Comparison of ENCODE assay signal across 9 cellular contexts in genomic region chr20:44309763-44310663, GRCh38. TPM values are rescaled to one million over a fixed set of nuclear protein-coding genes. Genes with fewer than 3 reads are reported as not detected.
DNase-seq lines count a peak whose midpoint lies in the region; ATAC-seq, FAIRE-seq and TF ChIP-seq lines count a peak whose summit lies in the region.
"Had no signal": no experiment of that assay in that cellular context is flagged by ENCODE, and none has a peak within 500 bp of the region (broad histone marks: within the 10 kb centered on the region; RNA-seq: fewer than 3 reads in every experiment).

No MANE protein-coding gene starts in this region.

- no peak for TF ChIP-seq RAD21 in GM12878 (IDR thresholded peaks at IDR 0.05; ENCODE audit: insufficient read depth, low read depth, low read length)

- WGBS in GM12878 (ENCODE audit: insufficient coverage, insufficient replicate concordance, low lambda C conversion rate, missing lambda C conversion rate), result 16% methylated on average over 17 of the region's 17 CpGs
- 18% methylated on average over 17 of the region's 17 CpGs for WGBS in smooth muscle cell (ENCODE audit: low lambda C conversion rate)

- ATAC-seq in GM12878 (peak; percentile 8; the same call in 2 of the 3 replicates), HG03457 (IDR thresholded peaks at IDR 0.05; ENCODE audit: unreplicated experiment) (no peak)

- no peak for TF ChIP-seq CTCF in LNCaP clone FGC (IDR thresholded peaks at IDR 0.05; ENCODE audit: control insufficient read depth, extremely low read depth, insufficient read depth)
- TF ChIP-seq CTCF in GM12878 (IDR thresholded peaks at IDR 0.05 in 2 of 3, conservative IDR thresholded peaks at IDR 0.05 in 1 of 3; ENCODE audit: control insufficient read depth in 2 of 3, extremely low read depth in 1 of 3, insufficient read depth in 1 of 3, low read depth in 3 of 3, low read length in 3 of 3), result no peak
- no peak for TF ChIP-seq CTCF in smooth muscle cell (IDR thresholded peaks at IDR 0.05; ENCODE audit: borderline replicate concordance, insufficient read depth, poor library complexity, severe bottlenecking)

- POLR2A ChIA-PET in GM12878 (lab: Charles Lee), result no interaction called here

- TSS peak; percentile 68 for BruUV-seq in GM12878 (replicated peaks; lab: Mats Ljungman, UMichigan)

- H3K9me3 ChIP-seq in GM12878 (replicated peaks; ENCODE audit: control insufficient read depth, insufficient read depth, low read length) (no peaks in the 10 kb centered on the region), iPS-20b (ENCODE audit: insufficient read depth, low read depth, low read length) (no peaks in the 10 kb centered on the region), smooth muscle cell (replicated peaks; ENCODE audit: low read depth) (no peaks in the 10 kb centered on the region)

- peak overlapping the region; percentile 97 for H2AFZ ChIP-seq in GM12878 (ENCODE audit: control insufficient read depth, low read depth, low read length)
- H2AFZ ChIP-seq in smooth muscle cell (ENCODE audit: low read depth), result peak overlapping the region; percentile 81

- no peaks in the 10 kb centered on the region for H3F3A ChIP-seq in smooth muscle cell (ENCODE audit: low read depth)

- peak overlapping the region; percentile 95 for H3K4me3 ChIP-seq in LNCaP clone FGC (ENCODE audit: low read depth, low read length)
- H3K4me3 ChIP-seq in GM12878, result peak overlapping the region; percentile 90
- H3K4me3 ChIP-seq in iPS-20b (ENCODE audit: low read length), result peak overlapping the region; percentile 94
- peak overlapping the region; percentile 70 for H3K4me3 ChIP-seq in smooth muscle cell

- peak; percentile 23 for FAIRE-seq in GM12878 (lab: Jason Lieb, UNC)
- FAIRE-seq: A204.1 had no signal

- DNase-seq in DMS 273 (lab: John Stamatoyannopoulos, UW; ENCODE audit: unreplicated experiment) (peak; percentile 53), DMS 273 treated with DMSO at 0.1 percent for 48 hours (lab: John Stamatoyannopoulos, UW) (no peak), LNCaP clone FGC (ENCODE audit: low read depth) (no peak), GM12878 (ENCODE audit: low read depth, low spot score) (no peak), smooth muscle cell (lab: John Stamatoyannopoulos, UW; ENCODE audit: unreplicated experiment) (no peak), NCI-H2171 treated with DMSO at 0.1 percent for 48 hours (lab: John Stamatoyannopoulos, UW) (no peak)

- no peak for TF ChIP-seq EP300 in GM12878 (IDR thresholded peaks at IDR 0.05; ENCODE audit: borderline replicate concordance in 1 of 2, control insufficient read depth in 1 of 2, low read depth in 2 of 2, low read length in 2 of 2)

- H3K27me3 ChIP-seq in GM12878 (replicated peaks in 1 of 2; ENCODE audit: control insufficient read depth in 2 of 2, insufficient read depth in 2 of 2, low read length in 1 of 2) (no peaks in the 10 kb centered on the region), iPS-20b (ENCODE audit: insufficient read depth, low read length) (peaks cover 24% of the 10 kb centered on the region), smooth muscle cell (ENCODE audit: low read depth) (no peaks in the 10 kb centered on the region)

- TF ChIP-seq POLR2A in GM12878 (IDR thresholded peaks at IDR 0.05; ENCODE audit: low read depth, low read length), result no peak

- H3K36me3 ChIP-seq in GM12878 (ENCODE audit: control insufficient read depth in 2 of 2, insufficient read depth in 2 of 2, low read length in 1 of 2) (0 out of 4 replicates have a peak, but pooled peaks cover 0 to 2% of the 10 kb centered on the region in 2 experiments), iPS-20b (ENCODE audit: insufficient read depth, low read depth, low read length) (no peaks in the 10 kb centered on the region), smooth muscle cell (ENCODE audit: low read depth) (no peaks in the 10 kb centered on the region)

- H4K20me1 ChIP-seq in GM12878 (ENCODE audit: control insufficient read depth, insufficient read depth), result no peaks in the 10 kb centered on the region
- H4K20me1 ChIP-seq in smooth muscle cell (ENCODE audit: low read depth), result no peaks in the 10 kb centered on the region

- intact Hi-C loops in GM12878 (cut with micrococcal nuclease; ENCODE audit: unreplicated experiment), result no loop called here

- H3K27ac ChIP-seq in GM12878 (ENCODE audit: control insufficient read depth, insufficient read depth) (no peak overlapping the region), iPS-20b (ENCODE audit: low read length) (no peak overlapping the region), smooth muscle cell (ENCODE audit: low read depth) (peak overlapping the region; percentile 17)

- H3K4me2 ChIP-seq in GM12878 (ENCODE audit: control insufficient read depth, insufficient read depth), result peak overlapping the region; percentile 81
- peak overlapping the region; percentile 85 for H3K4me2 ChIP-seq in smooth muscle cell

- H3K4me1 ChIP-seq in GM12878 (ENCODE audit: control insufficient read depth, insufficient read depth, low read length) (no peaks in the 10 kb centered on the region), iPS-20b (ENCODE audit: insufficient read depth, low read length) (no peaks in the 10 kb centered on the region), smooth muscle cell (ENCODE audit: low read depth) (peaks cover 8% of the 10 kb centered on the region)

- SMC1A ChIA-PET in GM12878 (lab: Charles Lee; ENCODE audit: uncharacterized antibody, unreplicated experiment), result interaction anchor here (1.8 to 7.3 kb wide), 4 partner anchors 8 to 193 kb away, joined by 4 to 118 read pairs (median 10); no protein-coding TSS in a partner anchor

- H3K9ac ChIP-seq in GM12878 (ENCODE audit: control insufficient read depth, insufficient read depth, low read length), result peak overlapping the region; percentile 76
- H3K9ac ChIP-seq in iPS-20b (ENCODE audit: low read depth, low read length), result peak overlapping the region; percentile 79; the same call in 1 of the 2 replicates
- H3K9ac ChIP-seq in smooth muscle cell (ENCODE audit: low read depth), result peak overlapping the region; percentile 58

- H3K79me2 ChIP-seq in GM12878 (ENCODE audit: control insufficient read depth, insufficient read depth, low read length) (peaks cover 6% of the 10 kb centered on the region; the same call in 1 of the 2 replicates), smooth muscle cell (ENCODE audit: low read depth) (peaks cover 5% of the 10 kb centered on the region)

- CTCF ChIA-PET in GM12878 (lab: Yijun Ruan, JAX), result interaction anchor here (0.7 to 8.1 kb wide), 16 partner anchors 10 to 428 kb away, joined by 3 to 257 read pairs (median 4); partner anchors contain the start of gene OSER1

- RAD21 ChIA-PET in GM12878 (lab: Charles Lee; ENCODE audit: unreplicated experiment), result interaction anchor here (0.8 to 6.3 kb wide), 5 partner anchors 93 to 229 kb away, joined by 3 to 73 read pairs (median 4); no protein-coding TSS in a partner anchor

- in situ Hi-C loops in GM12878 (cut with MboI), result loop anchor here (5.0 kb wide), 1 partner anchor 93 kb away; no protein-coding TSS in a partner anchor

RNA-seq across cellular contexts. Expression of gene FITM2, which starts 1.0 kb away (rescaled TPM):
- 5.0 and 5.1 TPM in 2 replicates for total RNA-seq in GM12878 (2013; cell fraction: nucleolus; rRNA removed)
- total RNA-seq in GM12878 (2014; rRNA removed) (1.7 and 2.2 TPM in 2 replicates), GM12878 (2014; rRNA removed; fragmentation: Illumina TruSeq; extraction: Trizol) (1.3 and 1.5 TPM in 2 replicates), GM12878 (2021) (1.4 and 1.6 TPM in 2 replicates), smooth muscle cell (2.7 and 3.3 TPM in 2 replicates)
- 1.2 TPM for polyA plus RNA-seq in GM12878 (2011; ENCODE audit: low read depth)
- polyA plus RNA-seq in GM12878 (2011; rRNA removed) (1.5 and 1.9 TPM in 2 replicates), GM12878 (2014; fragmentation: Illumina TruSeq; extraction: Trizol) (1.7 and 1.8 TPM in 2 replicates), GM12878 (2014; fragmentation: Nextera tagmentation; extraction: Ambion mirVana) (under 1 TPM; 0.46 to 0.61 TPM), GM12878 (2014; rRNA removed) (1.3 and 1.6 TPM in 2 replicates), GM12878 (2016; fragmentation: Nextera tagmentation; extraction: Ambion mirVana) (1 to 10 TPM; 1.7 to 1.9 TPM), smooth muscle cell (2.7 and 3.3 TPM in 2 replicates)
- 1.5 and 1.8 TPM in 2 replicates for polyA plus RNA-seq in GM12878 (2011; cell fraction: cytosol; rRNA removed)
- polyA plus RNA-seq in GM12878 (2011; cell fraction: nucleus; rRNA removed), result 2.6 and 3.6 TPM in 2 replicates
- polyA plus RNA-seq in GM12878 (2012), result 1.2 and 1.4 TPM in 2 replicates
- 2.6 TPM in 2 replicates for polyA minus RNA-seq in GM12878 (2011; rRNA and poly(A)+ RNA removed)
- polyA minus RNA-seq in GM12878 (2011; cell fraction: cytosol; rRNA and poly(A)+ RNA removed), result 0.67 and 1.2 TPM in 2 replicates
- polyA minus RNA-seq in GM12878 (2011; cell fraction: nucleus; rRNA and poly(A)+ RNA removed), result 0.85 and 1.9 TPM in 2 replicates

RNA-seq across cellular contexts. Expression of gene R3HDML, which starts 26.8 kb away (rescaled TPM):
- not detected in 2 replicates for total RNA-seq in GM12878 (2013; cell fraction: nucleolus; rRNA removed)
- total RNA-seq in GM12878 (2014; rRNA removed) (not detected in 2 replicates), GM12878 (2014; rRNA removed; fragmentation: Illumina TruSeq; extraction: Trizol) (not detected in 2 replicates), GM12878 (2021) (not detected in 2 replicates), smooth muscle cell (not detected in 2 replicates)
- polyA plus RNA-seq in GM12878 (2011; ENCODE audit: low read depth), result not detected
- polyA plus RNA-seq in GM12878 (2011; rRNA removed) (not detected in 2 replicates), GM12878 (2014; fragmentation: Illumina TruSeq; extraction: Trizol) (not detected in 2 replicates), GM12878 (2014; fragmentation: Nextera tagmentation; extraction: Ambion mirVana) (not detected), GM12878 (2014; rRNA removed) (not detected in 2 replicates), GM12878 (2016; fragmentation: Nextera tagmentation; extraction: Ambion mirVana) (not detected), smooth muscle cell (not detected in 2 replicates)
- polyA plus RNA-seq in GM12878 (2011; cell fraction: cytosol; rRNA removed), result not detected in 2 replicates
- polyA plus RNA-seq in GM12878 (2011; cell fraction: nucleus; rRNA removed), result not detected in 2 replicates
- polyA plus RNA-seq in GM12878 (2012), result not detected in 2 replicates
- polyA minus RNA-seq in GM12878 (2011; rRNA and poly(A)+ RNA removed), result not detected in 2 replicates
- polyA minus RNA-seq in GM12878 (2011; cell fraction: cytosol; rRNA and poly(A)+ RNA removed), result not detected in 2 replicates
- polyA minus RNA-seq in GM12878 (2011; cell fraction: nucleus; rRNA and poly(A)+ RNA removed), result not detected in 2 replicates

RNA-seq across cellular contexts. Expression of gene HNF4A, which starts 45.5 kb away (rescaled TPM):
- total RNA-seq in GM12878 (2013; cell fraction: nucleolus; rRNA removed), result not detected in 2 replicates
- total RNA-seq in GM12878 (2014; rRNA removed) (not detected in 2 replicates), GM12878 (2014; rRNA removed; fragmentation: Illumina TruSeq; extraction: Trizol) (not detected in 2 replicates), GM12878 (2021) (0.16 and 0.21 TPM in 2 replicates), smooth muscle cell (not detected in 2 replicates)
- not detected for polyA plus RNA-seq in GM12878 (2011; ENCODE audit: low read depth)
- polyA plus RNA-seq in GM12878 (2011; rRNA removed) (not detected in 2 replicates), GM12878 (2014; fragmentation: Illumina TruSeq; extraction: Trizol) (not detected in 2 replicates), GM12878 (2014; fragmentation: Nextera tagmentation; extraction: Ambion mirVana) (not detected), GM12878 (2014; rRNA removed) (not detected in 2 replicates), GM12878 (2016; fragmentation: Nextera tagmentation; extraction: Ambion mirVana) (not detected), smooth muscle cell (not detected in 2 replicates)
- polyA plus RNA-seq in GM12878 (2011; cell fraction: cytosol; rRNA removed), result not detected in 2 replicates
- polyA plus RNA-seq in GM12878 (2011; cell fraction: nucleus; rRNA removed), result not detected in 2 replicates
- not detected in 2 replicates for polyA plus RNA-seq in GM12878 (2012)
- not detected in 2 replicates for polyA minus RNA-seq in GM12878 (2011; rRNA and poly(A)+ RNA removed)
- not detected in 2 replicates for polyA minus RNA-seq in GM12878 (2011; cell fraction: cytosol; rRNA and poly(A)+ RNA removed)
- polyA minus RNA-seq in GM12878 (2011; cell fraction: nucleus; rRNA and poly(A)+ RNA removed), result not detected in 2 replicates
